Comparison of ENCODE assay signal across 26 cellular contexts in the genomic region with DNA sequence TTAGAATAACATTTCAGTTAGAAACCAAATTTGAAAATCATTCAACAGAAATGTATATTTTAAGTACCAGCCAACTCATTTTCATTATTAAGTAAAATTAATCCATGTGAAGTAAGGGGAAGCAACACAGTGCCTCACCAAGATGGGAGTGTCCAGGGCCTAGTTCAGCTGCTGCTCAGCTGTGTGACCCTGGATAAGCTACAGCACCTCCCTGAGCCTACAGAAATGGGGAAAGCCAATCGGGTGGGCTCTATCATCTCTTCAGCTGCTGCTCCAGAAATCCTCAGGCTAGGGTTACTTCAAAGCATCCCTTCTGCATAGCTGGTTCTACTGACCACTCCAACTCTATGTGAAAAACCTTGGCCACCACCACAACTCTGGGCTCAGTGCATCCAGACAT. TPM values are rescaled to one million over a fixed set of nuclear protein-coding genes. Genes with fewer than 3 reads are reported as not detected.
DNase-seq lines count a peak whose midpoint lies in the region; ATAC-seq, FAIRE-seq and TF ChIP-seq lines count a peak whose summit lies in the region.
"Had no signal": no experiment of that assay in that cellular context is flagged by ENCODE, and none has a peak within 500 bp of the region (broad histone marks: within the 10 kb centered on the region; RNA-seq: fewer than 3 reads in every experiment).

No MANE protein-coding gene starts in this region.

- CTCF ChIA-PET in IMR-90 (lab: Yijun Ruan, JAX) (no interaction called here), K562 (lab: Yijun Ruan, JAX; ENCODE audit: low intra/inter-chr PET ratio) (no interaction called here)

- in situ Hi-C loops in IMR-90 (cut with MboI; ENCODE audit: low sequenced_read_pairs) (no loop called here), K562 (cut with MboI) (no loop called here)

- POLR2A ChIA-PET in IMR-90 (lab: Charles Lee; ENCODE audit: unreplicated experiment) (no interaction called here), K562 (lab: Yijun Ruan, JAX) (interaction anchor here (0.7 to 1.6 kb wide), 4 partner anchors 8 to 18 kb away, joined by 3 to 5 read pairs (median 4); no protein-coding TSS in a partner anchor)

- no peaks in the 10 kb centered on the region for H4K20me1 ChIP-seq in BLaER1
- no peaks in the 10 kb centered on the region for H4K20me1 ChIP-seq in IMR-90 (ENCODE audit: insufficient read depth, low read length)
- H4K20me1 ChIP-seq in K562 (replicated peaks; ENCODE audit: control insufficient read depth, insufficient read depth, low read length), result no peaks in the 10 kb centered on the region

- H3K23ac ChIP-seq in IMR-90 (ENCODE audit: low read depth, low read length), result no peak overlapping the region

- no peak overlapping the region for H3K4me3 ChIP-seq in BLaER1
- no peak overlapping the region for H3K4me3 ChIP-seq in IMR-90 (ENCODE audit: insufficient read depth, low read depth, low read length)
- no peak overlapping the region for H3K4me3 ChIP-seq in K562
- H3K4me3 ChIP-seq: A549, GM12878 had no signal

- no peak overlapping the region for H3K4ac ChIP-seq in IMR-90 (ENCODE audit: low read depth, low read length)

- no peak overlapping the region for H4K5ac ChIP-seq in IMR-90 (ENCODE audit: low read depth, low read length)

- no TSS peak for BruUV-seq in IMR-90 (replicated peaks; lab: Mats Ljungman, UMichigan)
- no TSS peak for BruUV-seq in K562 (replicated peaks; lab: Mats Ljungman, UMichigan)

- FAIRE-seq in K562 (lab: Jason Lieb, UNC), result no peak
- FAIRE-seq: A549, GM12878, GM12892 had no signal

- WGBS in IMR-90 (ENCODE audit: extremely low coverage in 2 of 2, insufficient read length in 1 of 2), 2 experiments, result 40% methylated on average over 1 of the region's 1 CpG; no CpG with 5 or more reads in 1 of the 2 experiments
- WGBS in K562 (ENCODE audit: insufficient coverage, low coverage, missing lambda C conversion rate), result 0% methylated on average over 1 of the region's 1 CpG

- H2BK20ac ChIP-seq in IMR-90 (ENCODE audit: low read depth, low read length), result no peak overlapping the region

- H2BK15ac ChIP-seq in IMR-90 (ENCODE audit: low read depth, low read length), result no peak overlapping the region

- no peaks in the 10 kb centered on the region for H3K79me1 ChIP-seq in IMR-90 (ENCODE audit: low read depth in 1 of 2, low read length in 2 of 2)

- H4K91ac ChIP-seq in IMR-90 (ENCODE audit: insufficient read depth, low read depth, low read length), result no peak overlapping the region

- H2AK9ac ChIP-seq in IMR-90 (replicated peaks; ENCODE audit: low read depth, low read length, poor library complexity), result no peak overlapping the region

- ATAC-seq in IMR-90 (ENCODE audit: low read depth) (no peak), K562 (peak; percentile 65), HG03571 (IDR thresholded peaks at IDR 0.05; ENCODE audit: unreplicated experiment) (no peak), HG03159 (IDR thresholded peaks at IDR 0.05; ENCODE audit: unreplicated experiment) (no peak)
- ATAC-seq: A549 had no signal

- dilution Hi-C loops in IMR-90 (cut with HindIII; ENCODE audit: low sequenced_read_pairs, unreplicated experiment), result no loop called here

- H2BK120ac ChIP-seq in IMR-90 (ENCODE audit: low read depth, low read length), result no peak overlapping the region

- no peaks in the 10 kb centered on the region for H3K79me2 ChIP-seq in K562 (ENCODE audit: control insufficient read depth, insufficient read depth, low read length)

- no peaks in the 10 kb centered on the region for H3K9me3 ChIP-seq in BLaER1
- no peaks in the 10 kb centered on the region for H3K9me3 ChIP-seq in IMR-90 (ENCODE audit: control insufficient read depth, insufficient read depth, low read length)
- no peaks in the 10 kb centered on the region for H3K9me3 ChIP-seq in K562 (replicated peaks; ENCODE audit: control insufficient read depth, insufficient read depth, low read depth, low read length)
- H3K9me3 ChIP-seq: A549 had no signal

- H3K4me1 ChIP-seq in BLaER1, result peaks cover 29% of the 10 kb centered on the region
- H3K4me1 ChIP-seq in IMR-90 (ENCODE audit: control insufficient read depth, insufficient read depth, low read length), result no peaks in the 10 kb centered on the region
- peaks cover 6 to 43% of the 10 kb centered on the region in 2 experiments for H3K4me1 ChIP-seq in K562 (replicated peaks in 1 of 2; ENCODE audit: control insufficient read depth in 2 of 2, insufficient read depth in 2 of 2, low read length in 2 of 2)
- H3K4me1 ChIP-seq: A549 had no signal

- H3K56ac ChIP-seq in IMR-90 (ENCODE audit: extremely low read depth, insufficient read depth, low read length), result no peak overlapping the region

- TF ChIP-seq CTCF in IMR-90 (conservative IDR thresholded peaks at IDR 0.05; ENCODE audit: low read depth, low read length), result no peak
- no peak for TF ChIP-seq CTCF in K562 (IDR thresholded peaks at IDR 0.05 in 2 of 3, conservative IDR thresholded peaks at IDR 0.05 in 1 of 3; ENCODE audit: insufficient read depth in 2 of 3, low read depth in 1 of 3, low read length in 3 of 3)

- TF ChIP-seq EP300 in K562 (IDR thresholded peaks at IDR 0.05; ENCODE audit: low read length), result no peak

- H2AFZ ChIP-seq in IMR-90 (replicated peaks; ENCODE audit: low read length, poor library complexity) (peak overlapping the region; percentile 15), K562 (ENCODE audit: low read depth, low read length) (peak overlapping the region; percentile 77)

- H4K8ac ChIP-seq in IMR-90 (ENCODE audit: low read depth in 2 of 2, low read length in 2 of 2), result no peak overlapping the region

- no peak overlapping the region for H3K27ac ChIP-seq in BLaER1
- H3K27ac ChIP-seq in IMR-90 (ENCODE audit: insufficient read depth, low read length), result no peak overlapping the region
- peak overlapping the region; percentile 76 for H3K27ac ChIP-seq in K562 (ENCODE audit: extremely low read depth, low read depth, low read length)
- H3K27ac ChIP-seq in caudate nucleus (ENCODE audit: low read depth, low read length), result no peak overlapping the region
- H3K27ac ChIP-seq: A549 had no signal

- intact Hi-C loops in IMR-90 (cut with micrococcal nuclease) (loop anchor here (1.0 kb wide), 1 partner anchor 33 kb away; no protein-coding TSS in a partner anchor), K562 (cut with micrococcal nuclease) (loop anchor here (2.0 kb wide), 1 partner anchor 16 kb away; no protein-coding TSS in a partner anchor)

- H3K9me1 ChIP-seq in IMR-90 (ENCODE audit: insufficient read depth, low read length) (no peaks in the 10 kb centered on the region), K562 (ENCODE audit: control insufficient read depth, insufficient read depth, low read length) (no peaks in the 10 kb centered on the region)

- DNase-seq in IMR-90 (no peak), K562 (ENCODE audit: extremely low read depth in 1 of 4, low spot score in 3 of 4) (peak in 1 of 4 experiments; percentile 47), caudate nucleus (lab: John Stamatoyannopoulos, UW) (no peak)
- DNase-seq: AML-193; C1 segment of cervical spinal cord; CD4-positive, alpha-beta memory T cell; CD4-positive, CD25-positive, alpha-beta regulatory T cell; CD8-positive, alpha-beta memory T cell; COR-L47; DMS 273 treated with DMSO at 0.1 percent for 48 hours; DMS153; DMS53; DMS79; DND-41; EL; GDM1 had no signal

- H3K9ac ChIP-seq in BLaER1, result no peak overlapping the region
- H3K9ac ChIP-seq in IMR-90 (ENCODE audit: low read depth, low read length), result no peak overlapping the region
- H3K9ac ChIP-seq in K562 (ENCODE audit: insufficient read depth in 1 of 2, low read depth in 2 of 2, low read length in 2 of 2), result no peak overlapping the region

- TF ChIP-seq POLR2A in IMR-90 (IDR thresholded peaks at IDR 0.05; ENCODE audit: low read depth, low read length), result no peak
- TF ChIP-seq POLR2A in K562 (conservative IDR thresholded peaks at IDR 0.05), result no peak

- no peak overlapping the region for H2BK5ac ChIP-seq in IMR-90 (ENCODE audit: low read depth, low read length, poor library complexity, severe bottlenecking)

- peak overlapping the region; percentile 39; the same call in 1 of the 2 replicates for H3K4me2 ChIP-seq in BLaER1
- H3K4me2 ChIP-seq in IMR-90 (ENCODE audit: low read depth, low read length), result no peak overlapping the region
- H3K4me2 ChIP-seq in K562 (ENCODE audit: insufficient read depth, low read length), result peak overlapping the region; percentile 80; the same call in 1 of the 2 replicates
- H3K4me2 ChIP-seq: A549 had no signal

- no peak for TF ChIP-seq RAD21 in IMR-90 (IDR thresholded peaks at IDR 0.05; ENCODE audit: low read length)
- TF ChIP-seq RAD21 in K562 (CRISPR knock-in tag; conservative IDR thresholded peaks at IDR 0.05 in 1 of 2, IDR thresholded peaks at IDR 0.05 in 1 of 2), result no peak

- H3K36me3 ChIP-seq in BLaER1 (peaks cover 47% of the 10 kb centered on the region), IMR-90 (ENCODE audit: control insufficient read depth, insufficient read depth, low read length) (no peaks in the 10 kb centered on the region), K562 (ENCODE audit: control insufficient read depth, insufficient read depth, low read length) (no peaks in the 10 kb centered on the region)

- no peaks in the 10 kb centered on the region for H3K27me3 ChIP-seq in BLaER1
- no peaks in the 10 kb centered on the region for H3K27me3 ChIP-seq in IMR-90 (ENCODE audit: control insufficient read depth, insufficient read depth, low read length)
- no peaks in the 10 kb centered on the region for H3K27me3 ChIP-seq in K562 (ENCODE audit: control insufficient read depth in 2 of 2, insufficient read depth in 2 of 2, low read length in 2 of 2)

- no peak overlapping the region for H3K18ac ChIP-seq in IMR-90 (ENCODE audit: low read depth, low read length)

- H3K14ac ChIP-seq in IMR-90 (replicated peaks; ENCODE audit: low read depth, low read length), result no peak overlapping the region

- no peak overlapping the region for H2AK5ac ChIP-seq in IMR-90 (ENCODE audit: low read depth, low read length)

RNA-seq across cellular contexts. Expression of a gene that starts 18.7 kb away (rescaled TPM):
- not detected in 2 replicates for total RNA-seq in IMR-90 (2012; rRNA removed)
- not detected in 2 replicates for polyA plus RNA-seq in IMR-90 (2012; rRNA removed)
- not detected in 2 replicates for polyA plus RNA-seq in IMR-90 (2012; cell fraction: cytosol; rRNA removed)
- polyA plus RNA-seq in IMR-90 (2012; cell fraction: nucleus; rRNA removed; ENCODE audit: low replicate concordance), result not detected in 2 replicates
- 30.9 and 53.8 TPM in 2 replicates for total RNA-seq in K562 (2011; cell fraction: chromatin; rRNA removed; ENCODE audit: low replicate concordance)
- total RNA-seq in K562 (2011; cell fraction: nucleolus; rRNA removed), result 26.5 and 31.7 TPM in 2 replicates
- total RNA-seq in K562 (2011; cell fraction: nucleoplasm; rRNA removed), result 25.2 and 27.7 TPM in 2 replicates
- total RNA-seq in K562 (2014; rRNA removed), result 5.5 and 5.7 TPM in 2 replicates
- total RNA-seq in K562 (2014; rRNA removed; fragmentation: Illumina TruSeq; extraction: Trizol), result 6.8 and 7.4 TPM in 2 replicates
- total RNA-seq in K562 (2015; rRNA removed; fragmentation: Illumina TruSeq; extraction: Trizol), result 5.7 and 5.8 TPM in 2 replicates
- 6.9 and 7.1 TPM in 2 replicates for total RNA-seq in K562 (2021)
- polyA plus RNA-seq in K562 (2011; rRNA removed), result 1.8 and 2.8 TPM in 2 replicates
- polyA plus RNA-seq in K562 (2011; cell fraction: cytosol; rRNA removed), result 1.2 and 1.6 TPM in 2 replicates
- 4.2 and 7.1 TPM in 2 replicates for polyA plus RNA-seq in K562 (2011; cell fraction: nucleus; rRNA removed)
- polyA plus RNA-seq in K562 (2012), result 3.9 and 7.6 TPM in 2 replicates
- polyA plus RNA-seq in K562 (2014; fragmentation: Illumina TruSeq; extraction: Trizol), result 4.7 and 5.3 TPM in 2 replicates
- polyA plus RNA-seq in K562 (2014; fragmentation: Nextera tagmentation; extraction: Ambion mirVana), result under 1 TPM; 0.49 to 0.92 TPM
- polyA plus RNA-seq in K562 (2014; rRNA removed), result 4.6 TPM in 2 replicates
- polyA minus RNA-seq in K562 (2011; rRNA and poly(A)+ RNA removed), result 6.5 and 7.1 TPM in 2 replicates
- 4.7 and 5.5 TPM in 2 replicates for polyA minus RNA-seq in K562 (2011; cell fraction: cytosol; rRNA and poly(A)+ RNA removed)
- 14.5 and 16.0 TPM in 2 replicates for polyA minus RNA-seq in K562 (2011; cell fraction: nucleus; rRNA and poly(A)+ RNA removed)
- total RNA-seq: A172; CD4-positive, CD25-positive, alpha-beta regulatory T cell; G401 had no signal
- polyA plus RNA-seq: BJ; CD14-positive monocyte; CD4-positive, CD25-positive, alpha-beta regulatory T cell; CD8-positive, alpha-beta memory T cell had no signal
